Comparison of ENCODE assay signal across 4 cellular contexts in the genomic region with DNA sequence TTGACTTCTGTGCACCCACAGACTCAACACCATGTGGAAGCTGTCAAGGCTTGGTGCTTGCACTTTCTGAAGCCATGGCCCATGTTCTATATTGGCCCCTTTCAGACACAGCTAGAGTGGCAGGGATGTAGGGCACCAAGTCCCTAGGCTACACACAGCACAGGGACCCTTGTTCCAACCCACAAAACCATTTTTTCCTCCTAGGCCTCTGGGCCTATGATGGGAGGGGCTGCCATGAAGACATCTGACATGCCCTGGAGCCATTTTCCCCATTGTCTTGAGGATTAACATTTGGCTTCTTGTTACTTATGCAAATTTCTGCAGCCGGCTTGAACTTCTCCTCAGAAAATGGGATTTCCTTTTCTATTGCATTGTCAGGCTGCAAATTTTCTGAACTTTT. TPM values are rescaled to one million over a fixed set of nuclear protein-coding genes. Genes with fewer than 3 reads are reported as not detected.
DNase-seq lines count a peak whose midpoint lies in the region; ATAC-seq, FAIRE-seq and TF ChIP-seq lines count a peak whose summit lies in the region.
"Not testable (repeated sequence)": the region's sequence is repeated elsewhere in the genome, so short reads cannot be mapped to it uniquely, and the experiment has no call there.

No MANE protein-coding gene starts in this region.

- TF ChIP-seq EP300 in A549 (IDR thresholded peaks at IDR 0.05); K562 (IDR thresholded peaks at IDR 0.05; ENCODE audit: low read length); HepG2 (IDR thresholded peaks at IDR 0.05; ENCODE audit: low read depth in 2 of 2, low read length in 2 of 2); HepG2 (CRISPR knock-in tag; IDR thresholded peaks at IDR 0.05; ENCODE audit: borderline replicate concordance): not testable (repeated sequence)

- H3K4me3 ChIP-seq in A549; HEK293 (ENCODE audit: low read depth, low read length); K562; HepG2 (replicated peaks in 1 of 3; ENCODE audit: insufficient read depth in 1 of 3, low read depth in 2 of 3, low read length in 3 of 3): not testable (repeated sequence)

- H3K36me3 ChIP-seq in HEK293 (ENCODE audit: control insufficient read depth in 2 of 2, insufficient read depth in 1 of 2, low read length in 2 of 2); K562 (ENCODE audit: control insufficient read depth, insufficient read depth, low read length): not testable (repeated sequence)
- peaks cover 14 to 18% of the 10 kb centered on the region in 2 experiments for H3K36me3 ChIP-seq in HepG2 (replicated peaks in 1 of 2; ENCODE audit: control insufficient read depth in 1 of 2, insufficient read depth in 2 of 2, low read length in 2 of 2)

- H3K9ac ChIP-seq in K562 (ENCODE audit: insufficient read depth in 1 of 2, low read depth in 2 of 2, low read length in 2 of 2); HepG2 (ENCODE audit: insufficient read depth, low read depth, low read length): not testable (repeated sequence)

- not testable (repeated sequence) for ATAC-seq in A549, K562, HepG2

- H3K4me2 ChIP-seq in A549; K562 (ENCODE audit: insufficient read depth, low read length); HepG2 (ENCODE audit: low read depth, low read length): not testable (repeated sequence)

- TF ChIP-seq POLR2A in A549 (IDR thresholded peaks at IDR 0.05; ENCODE audit: low read length); K562 (conservative IDR thresholded peaks at IDR 0.05); HepG2 (IDR thresholded peaks at IDR 0.05; ENCODE audit: insufficient read depth in 1 of 2, low read depth in 2 of 2, low read length in 2 of 2): not testable (repeated sequence)

- H3K27ac ChIP-seq in A549; HEK293 (ENCODE audit: extremely low read depth, low read depth, low read length); K562 (ENCODE audit: extremely low read depth, low read depth, low read length); HepG2 (ENCODE audit: extremely low read length, insufficient read depth, low read length): not testable (repeated sequence)

- H4K20me1 ChIP-seq in K562 (replicated peaks; ENCODE audit: control insufficient read depth, insufficient read depth, low read length); HepG2 (ENCODE audit: insufficient read depth, low read length): not testable (repeated sequence)

- not testable (repeated sequence) for FAIRE-seq in A549 (lab: Jason Lieb, UNC); K562 (lab: Jason Lieb, UNC); HepG2 (lab: Jason Lieb, UNC)

- POLR2A ChIA-PET in A549 (lab: Yijun Ruan, JAX); HEK293 (lab: Yijun Ruan, JAX); K562 (lab: Yijun Ruan, JAX); HepG2 (lab: Yijun Ruan, JAX): not testable (repeated sequence)

- CTCF ChIA-PET in A549 (lab: Yijun Ruan, JAX); HEK293 (lab: Yijun Ruan, JAX); K562 (lab: Yijun Ruan, JAX; ENCODE audit: low intra/inter-chr PET ratio); HepG2 (lab: Yijun Ruan, JAX; ENCODE audit: low intra/inter-chr PET ratio, low total read pairs): not testable (repeated sequence)

- WGBS in A549 (ENCODE audit: missing lambda C conversion rate) = 81% methylated on average over 1 of the region's 1 CpG
- no CpG with 5 or more reads among the region's 1 CpG for WGBS in K562 (ENCODE audit: insufficient coverage, low coverage, missing lambda C conversion rate)
- WGBS in HepG2 (ENCODE audit: low lambda C conversion rate) = 100% methylated on average over 1 of the region's 1 CpG

- not testable (repeated sequence) for DNase-seq in A549 (ENCODE audit: low read depth in 1 of 2, low spot score in 1 of 2); K562 (ENCODE audit: extremely low read depth in 1 of 4, low spot score in 3 of 4); HepG2 (ENCODE audit: low spot score)

- TF ChIP-seq CTCF in A549 (IDR thresholded peaks at IDR 0.05); HEK293 (tag by site-specific recombination; IDR thresholded peaks at IDR 0.05); K562 (IDR thresholded peaks at IDR 0.05 in 2 of 3, conservative IDR thresholded peaks at IDR 0.05 in 1 of 3; ENCODE audit: insufficient read depth in 2 of 3, low read depth in 1 of 3, low read length in 3 of 3); HepG2 (CRISPR knock-in tag; IDR thresholded peaks at IDR 0.05): not testable (repeated sequence)

- H3K4me1 ChIP-seq in A549 (peaks cover 28% of the 10 kb centered on the region), HepG2 (ENCODE audit: insufficient read depth, low read length) (peaks cover 44% of the 10 kb centered on the region)
- not testable (repeated sequence) for H3K4me1 ChIP-seq in HEK293 (ENCODE audit: control insufficient read depth, insufficient read depth, low read length); K562 (replicated peaks in 1 of 2; ENCODE audit: control insufficient read depth in 2 of 2, insufficient read depth in 2 of 2, low read length in 2 of 2)

- H3K9me3 ChIP-seq in A549 = peaks cover 16% of the 10 kb centered on the region
- not testable (repeated sequence) for H3K9me3 ChIP-seq in HEK293 (ENCODE audit: control insufficient read depth, insufficient read depth, low read depth, low read length); K562 (replicated peaks; ENCODE audit: control insufficient read depth, insufficient read depth, low read depth, low read length)
- peaks cover 18% of the 10 kb centered on the region for H3K9me3 ChIP-seq in HepG2 (ENCODE audit: low read length)

- H3K9me1 ChIP-seq in K562 (ENCODE audit: control insufficient read depth, insufficient read depth, low read length) = not testable (repeated sequence)

- intact Hi-C loops in K562 (cut with micrococcal nuclease) = not testable (repeated sequence)
- intact Hi-C loops in HepG2 (cut with micrococcal nuclease; ENCODE audit: unreplicated experiment) = loop anchor here (5.0 kb wide), 1 partner anchor 33 kb away; no protein-coding TSS in a partner anchor

- H3K27me3 ChIP-seq in K562 (ENCODE audit: control insufficient read depth in 2 of 2, insufficient read depth in 2 of 2, low read length in 2 of 2); HepG2 (ENCODE audit: control insufficient read depth in 1 of 2, insufficient read depth in 2 of 2, low read length in 2 of 2): not testable (repeated sequence)

- H2AFZ ChIP-seq in K562 (ENCODE audit: low read depth, low read length); HepG2 (ENCODE audit: low read length): not testable (repeated sequence)

- not testable (repeated sequence) for BruUV-seq in K562 (replicated peaks; lab: Mats Ljungman, UMichigan); HepG2 (replicated peaks; lab: Mats Ljungman, UMichigan)

- H3K79me2 ChIP-seq in K562 (ENCODE audit: control insufficient read depth, insufficient read depth, low read length); HepG2 (ENCODE audit: insufficient read depth, low read length): not testable (repeated sequence)

- in situ Hi-C loops in K562 (cut with MboI); HepG2 (cut with HindIII; ENCODE audit: extremely low pct_ligation_motif_present, low pct_unique_long_range_greater_than_20kb): not testable (repeated sequence)

- TF ChIP-seq RAD21 in A549 (conservative IDR thresholded peaks at IDR 0.05 in 1 of 2, IDR thresholded peaks at IDR 0.05 in 1 of 2); K562 (CRISPR knock-in tag; conservative IDR thresholded peaks at IDR 0.05 in 1 of 2, IDR thresholded peaks at IDR 0.05 in 1 of 2); HepG2 (CRISPR knock-in tag; IDR thresholded peaks at IDR 0.05): not testable (repeated sequence)

RNA-seq across cellular contexts. Expression of a gene that starts 27.2 kb away (rescaled TPM):
- 5.9 and 6.3 TPM in 2 replicates for polyA plus RNA-seq in A549 (2011; rRNA removed)
- 0.32 and 0.47 TPM in 2 replicates for polyA plus RNA-seq in A549 (2012; cell fraction: cytosol; rRNA removed)
- 0.25 and 0.56 TPM in 2 replicates for polyA plus RNA-seq in A549 (2012; cell fraction: nucleus; rRNA removed)
- 0.60 to 1.0 TPM (median 0.97 TPM) in 3 replicates for polyA plus RNA-seq in A549 (2017; fragmentation: RNase III; extraction: RNeasy Plus Mini Kit Qiagen cat#74134 plus additional on column Dnase treatment)
- polyA minus RNA-seq in A549 (2011; rRNA and poly(A)+ RNA removed) = 6.5 and 10.2 TPM in 2 replicates
- 5.3 and 13.6 TPM in 2 replicates for total RNA-seq in K562 (2011; cell fraction: chromatin; rRNA removed; ENCODE audit: low replicate concordance)
- 3.7 and 4.1 TPM in 2 replicates for total RNA-seq in K562 (2011; cell fraction: nucleolus; rRNA removed)
- 7.5 and 14.6 TPM in 2 replicates for total RNA-seq in K562 (2011; cell fraction: nucleoplasm; rRNA removed)
- 0.98 and 2.2 TPM in 2 replicates for total RNA-seq in K562 (2014; rRNA removed)
- total RNA-seq in K562 (2014; rRNA removed; fragmentation: Illumina TruSeq; extraction: Trizol) = 1.7 and 2.4 TPM in 2 replicates
- total RNA-seq in K562 (2015; rRNA removed; fragmentation: Illumina TruSeq; extraction: Trizol) = 2.1 and 3.1 TPM in 2 replicates
- total RNA-seq in K562 (2021) = 1.1 and 1.2 TPM in 2 replicates
- polyA plus RNA-seq in K562 (2011; rRNA removed) = 0.85 and 1.5 TPM in 2 replicates
- polyA plus RNA-seq in K562 (2011; cell fraction: cytosol; rRNA removed) = 0.24 and 0.31 TPM in 2 replicates
- polyA plus RNA-seq in K562 (2011; cell fraction: nucleus; rRNA removed) = 1.3 and 1.7 TPM in 2 replicates
- 1.1 and 2.5 TPM in 2 replicates for polyA plus RNA-seq in K562 (2012)
- polyA plus RNA-seq in K562 (2014; fragmentation: Illumina TruSeq; extraction: Trizol) = 0.66 and 0.80 TPM in 2 replicates
- under 1 TPM; 0.34 to 0.74 TPM for polyA plus RNA-seq in K562 (2014; fragmentation: Nextera tagmentation; extraction: Ambion mirVana)
- 1.1 and 1.3 TPM in 2 replicates for polyA plus RNA-seq in K562 (2014; rRNA removed)
- 3.8 and 4.5 TPM in 2 replicates for polyA minus RNA-seq in K562 (2011; rRNA and poly(A)+ RNA removed)
- polyA minus RNA-seq in K562 (2011; cell fraction: cytosol; rRNA and poly(A)+ RNA removed) = 0.29 and 0.82 TPM in 2 replicates
- 7.4 TPM in 2 replicates for polyA minus RNA-seq in K562 (2011; cell fraction: nucleus; rRNA and poly(A)+ RNA removed)
- 42.4 and 68.9 TPM in 2 replicates for total RNA-seq in HepG2 (2016; rRNA removed; fragmentation: Illumina TruSeq; extraction: Trizol)
- 7.3 TPM in 2 replicates for total RNA-seq in HepG2 (2016; cell fraction: cytosol; rRNA removed; fragmentation: Illumina TruSeq; extraction: Trizol; ENCODE audit: low read depth)
- total RNA-seq in HepG2 (2016; cell fraction: insoluble cytoplasmic fraction; rRNA removed; fragmentation: Illumina TruSeq; extraction: Trizol) = 36.6 and 64.1 TPM in 2 replicates
- 13.6 and 62.2 TPM in 2 replicates for total RNA-seq in HepG2 (2016; cell fraction: membrane; rRNA removed; fragmentation: Illumina TruSeq; extraction: Trizol)
- total RNA-seq in HepG2 (2016; cell fraction: nucleus; rRNA removed; fragmentation: Illumina TruSeq; extraction: Trizol) = 117 and 122 TPM in 2 replicates
- polyA plus RNA-seq in HepG2 (2011; rRNA removed) = 55.9 and 56.7 TPM in 2 replicates
- 28.0 and 47.5 TPM in 2 replicates for polyA plus RNA-seq in HepG2 (2011; cell fraction: cytosol; rRNA removed)
- 39.0 and 50.9 TPM in 2 replicates for polyA plus RNA-seq in HepG2 (2011; cell fraction: nucleus; rRNA removed)
- 55.3 and 86.1 TPM in 2 replicates for polyA plus RNA-seq in HepG2 (2012)
- polyA plus RNA-seq in HepG2 (2016; cell fraction: cytosol; fragmentation: Illumina TruSeq; extraction: Trizol; ENCODE audit: low read depth) = 2.6 and 3.2 TPM in 2 replicates
- polyA plus RNA-seq in HepG2 (2016; cell fraction: insoluble cytoplasmic fraction; fragmentation: Illumina TruSeq; extraction: Trizol; ENCODE audit: low read depth) = 36.0 and 37.9 TPM in 2 replicates
- polyA plus RNA-seq in HepG2 (2016; cell fraction: membrane; fragmentation: Illumina TruSeq; extraction: Trizol; ENCODE audit: low read depth) = 7.2 and 7.6 TPM in 2 replicates
- polyA plus RNA-seq in HepG2 (2016; cell fraction: nucleus; fragmentation: Illumina TruSeq; extraction: Trizol; ENCODE audit: insufficient read depth, low read depth) = 24.9 and 26.8 TPM in 2 replicates
- 1.6 and 88.7 TPM in 2 replicates for polyA minus RNA-seq in HepG2 (2011; rRNA and poly(A)+ RNA removed; ENCODE audit: low replicate concordance)
- 58.0 and 80.2 TPM in 2 replicates for polyA minus RNA-seq in HepG2 (2011; cell fraction: cytosol; rRNA and poly(A)+ RNA removed)
- polyA minus RNA-seq in HepG2 (2011; cell fraction: nucleus; rRNA and poly(A)+ RNA removed) = 775 and 905 TPM in 2 replicates
